Comparison of ENCODE assay signal across 8 cellular contexts in genomic region chr15:66704019-66704782, GRCh38. TPM values are rescaled to one million over a fixed set of nuclear protein-coding genes. Genes with fewer than 3 reads are reported as not detected.
DNase-seq lines count a peak whose midpoint lies in the region; ATAC-seq and TF ChIP-seq lines count a peak whose summit lies in the region.

No MANE protein-coding gene starts in this region.

- H3K4me3 ChIP-seq in adipocyte (ENCODE audit: low read length) (peak overlapping the region; percentile 92), right lobe of liver (peak overlapping the region; percentile 54 to 68 (median 54)), transverse colon (peak overlapping the region; percentile 59 to 78 (median 73))

- ATAC-seq in right lobe of liver (no peak), HG02973 (IDR thresholded peaks at IDR 0.05; ENCODE audit: unreplicated experiment) (no peak)

- peak; percentile 15 for DNase-seq in activated naive CD4-positive, alpha-beta T cell treated with anti-CD3 and anti-CD28 coated beads for 36 hours
- no peak for DNase-seq in activated naive CD4-positive, alpha-beta T cell (lab: John Stamatoyannopoulos, UW)
- DNase-seq in adipocyte (ENCODE audit: low read depth): no peak
- no peak for DNase-seq in right lobe of liver
- peak; percentile 13 for DNase-seq in transverse colon
- no peak for DNase-seq in RKO (ENCODE audit: low spot score)
- DNase-seq in glomerular visceral epithelial cell (ENCODE audit: extremely low spot score): no peak

- no peak overlapping the region for H3K27ac Mint-ChIP-seq in activated naive CD4-positive, alpha-beta T cell treated with anti-CD3 and anti-CD28 coated beads for 36 hours

- in situ Hi-C loops in transverse colon (cut with MboI; ENCODE audit: low pct_ligation_motif_present in 1 of 4, low pct_unique_long_range_greater_than_20kb in 1 of 4, low sequenced_read_pairs in 3 of 4): no loop called here

- TF ChIP-seq POLR2A in right lobe of liver (IDR thresholded peaks at IDR 0.05) (no peak), transverse colon (IDR thresholded peaks at IDR 0.05) (no peak)

- H3K9me3 Mint-ChIP-seq in activated naive CD4-positive, alpha-beta T cell treated with anti-CD3 and anti-CD28 coated beads for 36 hours: no peaks in the 10 kb centered on the region

- H3K9me3 ChIP-seq in adipocyte (ENCODE audit: control insufficient read depth, low read length): no peaks in the 10 kb centered on the region
- no peaks in the 10 kb centered on the region for H3K9me3 ChIP-seq in right lobe of liver
- H3K9me3 ChIP-seq in transverse colon: no peaks in the 10 kb centered on the region

- CTCF ChIA-PET in activated naive CD4-positive, alpha-beta T cell treated with anti-CD3 and anti-CD28 coated beads for 36 hours (lab: Charles Lee): interaction anchor here (2.0 kb wide), 1 partner anchor 148 kb away, joined by 7 read pairs; no protein-coding TSS in a partner anchor

- H3K27ac ChIP-seq in right lobe of liver (peak overlapping the region; percentile 60 to 88 (median 68)), transverse colon (peak overlapping the region; percentile 84 to 92 (median 91))

- 16% methylated on average over 10 of the region's 30 CpGs for WGBS in right lobe of liver (ENCODE audit: insufficient coverage, low coverage, low lambda C conversion rate, missing lambda C conversion rate)
- 0 to 8% methylated on average over 1 to 26 of the region's 30 CpGs for WGBS in transverse colon (ENCODE audit: low coverage in 1 of 2), 2 donors

- H3K4me1 Mint-ChIP-seq in activated naive CD4-positive, alpha-beta T cell treated with anti-CD3 and anti-CD28 coated beads for 36 hours (ENCODE audit: low read depth): peaks cover 11% of the 10 kb centered on the region

- intact Hi-C loops in activated naive CD4-positive, alpha-beta T cell treated with anti-CD3 and anti-CD28 coated beads for 36 hours (cut with micrococcal nuclease): loop anchor here (5.0 to 10.0 kb wide), 3 partner anchors 49 to 1862 kb away; partner anchors contain the start of genes PLEKHO2 and ZWILCH
- intact Hi-C loops in right lobe of liver (cut with DNase I): loop anchor here (10.0 kb wide), 2 partner anchors 61 to 71 kb away; no protein-coding TSS in a partner anchor
- intact Hi-C loops in transverse colon (cut with DNase I; ENCODE audit: low total_unique reads): loop anchor here (5.0 kb wide), 3 partner anchors 68 to 148 kb away; no protein-coding TSS in a partner anchor

- TF ChIP-seq EP300 in transverse colon (IDR thresholded peaks at IDR 0.05; ENCODE audit: low read depth): no peak

- H3K36me3 ChIP-seq in adipocyte (ENCODE audit: control insufficient read depth, insufficient read depth, low read length, severe bottlenecking): peaks cover 26% of the 10 kb centered on the region
- H3K36me3 ChIP-seq in right lobe of liver: no peaks in the 10 kb centered on the region
- H3K36me3 ChIP-seq in transverse colon: no peaks in the 10 kb centered on the region

- peak overlapping the region; percentile 100 for H3K9ac ChIP-seq in adipocyte (ENCODE audit: low read length)

- peak overlapping the region; percentile 61 for H3K4me3 Mint-ChIP-seq in activated naive CD4-positive, alpha-beta T cell treated with anti-CD3 and anti-CD28 coated beads for 36 hours

- H3K27me3 Mint-ChIP-seq in activated naive CD4-positive, alpha-beta T cell treated with anti-CD3 and anti-CD28 coated beads for 36 hours (ENCODE audit: low read depth): peaks cover 13% of the 10 kb centered on the region

- no peak for TF ChIP-seq CTCF in right lobe of liver (IDR thresholded peaks at IDR 0.05)
- TF ChIP-seq CTCF in transverse colon (IDR thresholded peaks at IDR 0.05): no peak

- no peaks in the 10 kb centered on the region for H3K27me3 ChIP-seq in adipocyte (replicated peaks; ENCODE audit: control insufficient read depth, insufficient read depth, low read length)
- H3K27me3 ChIP-seq in right lobe of liver: no peaks in the 10 kb centered on the region
- no peaks in the 10 kb centered on the region for H3K27me3 ChIP-seq in transverse colon

- no peaks in the 10 kb centered on the region for H3K36me3 Mint-ChIP-seq in activated naive CD4-positive, alpha-beta T cell treated with anti-CD3 and anti-CD28 coated beads for 36 hours (ENCODE audit: low read depth)

- H3K4me1 ChIP-seq in adipocyte (ENCODE audit: control insufficient read depth, insufficient read depth, low read length) (peaks cover 44% of the 10 kb centered on the region), right lobe of liver (peaks cover 0 to 16% (median 2%) of the 10 kb centered on the region in 4 donors), transverse colon (peaks cover 9 to 58% (median 51%) of the 10 kb centered on the region in 4 donors)

RNA-seq across cellular contexts. Expression of gene SMAD6, which starts 2.2 kb away (rescaled TPM):
- under 1 TPM in 1 of 2 experiments, not detected in 1; 0.05 TPM for total RNA-seq in activated naive CD4-positive, alpha-beta T cell treated with anti-CD3 and anti-CD28 coated beads for 36 hours
- 10 to 100 TPM; 10.5 to 17.2 (median 12.3) TPM for total RNA-seq in right lobe of liver
- 100 to 1,000 TPM in 1 of 4 donors, 10 to 100 TPM in 1, 1 to 10 TPM in 2; 6.7 to 214 (median 9.3) TPM for total RNA-seq in transverse colon

Comparison
In these comparisons a context has a peak if more than half of its experiments do, and no peak if none do; other contexts are left out.
1. DNase-seq: peak in activated naive CD4-positive, alpha-beta T cell treated with anti-CD3 and anti-CD28 coated beads for 36 hours (single experiment) and transverse colon (single experiment); none in activated naive CD4-positive, alpha-beta T cell (0 of 4), adipocyte (single experiment), right lobe of liver (0 of 3), RKO (single experiment) and glomerular visceral epithelial cell (single experiment).
2. RNA of gene SMAD6, which starts 2.2 kb away (total RNA-seq): 10.5 to 17.2 TPM in right lobe of liver and 6.7 to 214 TPM in transverse colon; 0.05 TPM in activated naive CD4-positive, alpha-beta T cell treated with anti-CD3 and anti-CD28 coated beads for 36 hours; every median in the first group is over 4 times any median in the second.
3. Peak in every context shown above with its lines, with median percentiles within 50 percentile points of each other: H3K4me3 ChIP-seq.